Comparison of ENCODE assay signal across 12 cellular contexts in genomic region chr7:133436014-133436428, GRCh38.
DNase-seq lines count a peak whose midpoint lies in the region; ATAC-seq and TF ChIP-seq lines count a peak whose summit lies in the region.
"Had no signal": no experiment of that assay in that cellular context is flagged by ENCODE, and none has a peak within 500 bp of the region (broad histone marks: within the 10 kb centered on the region; RNA-seq: fewer than 3 reads in every experiment).

No MANE protein-coding gene starts in this region.

- H3K36me3 ChIP-seq in MG63 (no peaks in the 10 kb centered on the region), endodermal cell (ENCODE audit: control insufficient read depth, insufficient read depth, low read length) (peaks cover 3% of the 10 kb centered on the region)
- H3K36me3 ChIP-seq: sigmoid colon had no signal

- H3K4me3 ChIP-seq in MG63, result no peak overlapping the region
- H3K4me3 ChIP-seq in endodermal cell (ENCODE audit: low read length), result no peak overlapping the region
- H3K4me3 ChIP-seq: sigmoid colon had no signal

- H3K27me3 ChIP-seq in MG63 (no peaks in the 10 kb centered on the region), endodermal cell (ENCODE audit: control insufficient read depth, insufficient read depth, low read length, poor library complexity, severe bottlenecking) (no peaks in the 10 kb centered on the region)
- H3K27me3 ChIP-seq: sigmoid colon had no signal

- POLR2A ChIA-PET in WTC11 (lab: Charles Lee), result no interaction called here

- H3K27ac ChIP-seq in endodermal cell (ENCODE audit: low read depth, low read length), result no peak overlapping the region
- H3K27ac ChIP-seq: sigmoid colon had no signal

- H3K4me1 Mint-ChIP-seq in mesothelial cell of epicardium, result peaks cover 32% of the 10 kb centered on the region
- H3K4me1 Mint-ChIP-seq in endodermal cell, result peaks cover 39% of the 10 kb centered on the region
- peaks cover 22% of the 10 kb centered on the region for H3K4me1 Mint-ChIP-seq in WTC11
- H3K4me1 Mint-ChIP-seq: activated naive CD4-positive, alpha-beta T cell treated with anti-CD3 and anti-CD28 coated beads, Interleukin-2, amount 10 ng/mL, durations not matched to agents 7 days and 5 days had no signal

- H3K9me3 ChIP-seq in MG63, result no peaks in the 10 kb centered on the region
- no peaks in the 10 kb centered on the region for H3K9me3 ChIP-seq in endodermal cell (ENCODE audit: control insufficient read depth, low read length)
- H3K9me3 ChIP-seq: sigmoid colon had no signal

- peaks cover 15% of the 10 kb centered on the region for H3K4me1 ChIP-seq in endodermal cell (ENCODE audit: control insufficient read depth, insufficient read depth, low read length)

- CTCF ChIA-PET in WTC11 (lab: Charles Lee), result no interaction called here

- TF ChIP-seq CTCF in mesothelial cell of epicardium (IDR thresholded peaks at IDR 0.05; ENCODE audit: unreplicated experiment), result no peak
- TF ChIP-seq CTCF in endodermal cell (conservative IDR thresholded peaks at IDR 0.05), result no peak
- TF ChIP-seq CTCF in WTC11 (IDR thresholded peaks at IDR 0.05), result no peak

- peak; percentile 73 for DNase-seq in Caki2 (ENCODE audit: low read depth)
- DNase-seq in MG63, result peak; percentile 21
- peak; percentile 59 for DNase-seq in dermis blood vessel endothelial cell
- DNase-seq in mesothelial cell of epicardium (ENCODE audit: low spot score in 2 of 2, unreplicated experiment in 2 of 2), result no peak
- DNase-seq in NOMO-1 treated with dmso at 0.1 percent for 144 hours (lab: John Stamatoyannopoulos, UW; ENCODE audit: unreplicated experiment), result no peak
- no peak for DNase-seq in endodermal cell
- DNase-seq in WTC11 (ENCODE audit: low spot score), result no peak
- DNase-seq: activated CD4-positive, alpha-beta T cell treated with anti-CD3 and anti-CD28 coated beads for 4 hours; activated naive CD4-positive, alpha-beta T cell treated with anti-CD3 and anti-CD28 coated beads, Interleukin-2, amount 10 ng/mL, durations not matched to agents 7 days and 5 days; NCI-H2081 treated with DMSO at 0.1 percent for 48 hours; sigmoid colon had no signal

- H3K9ac ChIP-seq in endodermal cell (ENCODE audit: extremely low read depth, low read length, poor library complexity, severe bottlenecking), result no peak overlapping the region

- H3K27ac Mint-ChIP-seq in mesothelial cell of epicardium (peak overlapping the region; percentile 31), endodermal cell (no peak overlapping the region), WTC11 (no peak overlapping the region)
- H3K27ac Mint-ChIP-seq: activated naive CD4-positive, alpha-beta T cell treated with anti-CD3 and anti-CD28 coated beads, Interleukin-2, amount 10 ng/mL, durations not matched to agents 7 days and 5 days had no signal

- H3K36me3 Mint-ChIP-seq in mesothelial cell of epicardium (no peaks in the 10 kb centered on the region), endodermal cell (ENCODE audit: low read depth) (peaks cover 1% of the 10 kb centered on the region), WTC11 (no peaks in the 10 kb centered on the region)
- H3K36me3 Mint-ChIP-seq: activated naive CD4-positive, alpha-beta T cell treated with anti-CD3 and anti-CD28 coated beads, Interleukin-2, amount 10 ng/mL, durations not matched to agents 7 days and 5 days had no signal

- in situ Hi-C loops in Caki2 (cut with HindIII; ENCODE audit: low pct_unique_long_range_greater_than_20kb, low sequenced_read_pairs), result no loop called here

- 90 to 91% methylated on average over 2 to 3 of the region's 3 CpGs for WGBS in endodermal cell (ENCODE audit: insufficient coverage in 1 of 2, insufficient read length in 1 of 2), 2 experiments

- H3K4me3 Mint-ChIP-seq in mesothelial cell of epicardium (no peak overlapping the region), endodermal cell (no peak overlapping the region), WTC11 (no peak overlapping the region)
- H3K4me3 Mint-ChIP-seq: activated naive CD4-positive, alpha-beta T cell treated with anti-CD3 and anti-CD28 coated beads, Interleukin-2, amount 10 ng/mL, durations not matched to agents 7 days and 5 days had no signal

- ATAC-seq in HG03457 (IDR thresholded peaks at IDR 0.05; ENCODE audit: unreplicated experiment) (no peak), WTC11 (no peak)

- H3K27me3 Mint-ChIP-seq in mesothelial cell of epicardium (ENCODE audit: low read depth), result no peaks in the 10 kb centered on the region
- H3K27me3 Mint-ChIP-seq in endodermal cell (ENCODE audit: insufficient read depth), result no peaks in the 10 kb centered on the region
- H3K27me3 Mint-ChIP-seq in WTC11 (ENCODE audit: low read depth), result no peaks in the 10 kb centered on the region
- H3K27me3 Mint-ChIP-seq: activated naive CD4-positive, alpha-beta T cell treated with anti-CD3 and anti-CD28 coated beads, Interleukin-2, amount 10 ng/mL, durations not matched to agents 7 days and 5 days had no signal

- H3K9me3 Mint-ChIP-seq in mesothelial cell of epicardium, result no peaks in the 10 kb centered on the region
- H3K9me3 Mint-ChIP-seq in endodermal cell, result no peaks in the 10 kb centered on the region
- no peaks in the 10 kb centered on the region; the same call in 1 of the 2 replicates for H3K9me3 Mint-ChIP-seq in WTC11
- H3K9me3 Mint-ChIP-seq: activated naive CD4-positive, alpha-beta T cell treated with anti-CD3 and anti-CD28 coated beads, Interleukin-2, amount 10 ng/mL, durations not matched to agents 7 days and 5 days had no signal

TF ChIP-seq in WTC11, 78 proteins besides CTCF, POLR2A, EP300 and RAD21 (continues in another document):
- no peak for TF ChIP-seq STAT6 (CRISPR knock-in tag; conservative IDR thresholded peaks at IDR 0.05; ENCODE audit: low read depth)
- TF ChIP-seq, protein P1, sequence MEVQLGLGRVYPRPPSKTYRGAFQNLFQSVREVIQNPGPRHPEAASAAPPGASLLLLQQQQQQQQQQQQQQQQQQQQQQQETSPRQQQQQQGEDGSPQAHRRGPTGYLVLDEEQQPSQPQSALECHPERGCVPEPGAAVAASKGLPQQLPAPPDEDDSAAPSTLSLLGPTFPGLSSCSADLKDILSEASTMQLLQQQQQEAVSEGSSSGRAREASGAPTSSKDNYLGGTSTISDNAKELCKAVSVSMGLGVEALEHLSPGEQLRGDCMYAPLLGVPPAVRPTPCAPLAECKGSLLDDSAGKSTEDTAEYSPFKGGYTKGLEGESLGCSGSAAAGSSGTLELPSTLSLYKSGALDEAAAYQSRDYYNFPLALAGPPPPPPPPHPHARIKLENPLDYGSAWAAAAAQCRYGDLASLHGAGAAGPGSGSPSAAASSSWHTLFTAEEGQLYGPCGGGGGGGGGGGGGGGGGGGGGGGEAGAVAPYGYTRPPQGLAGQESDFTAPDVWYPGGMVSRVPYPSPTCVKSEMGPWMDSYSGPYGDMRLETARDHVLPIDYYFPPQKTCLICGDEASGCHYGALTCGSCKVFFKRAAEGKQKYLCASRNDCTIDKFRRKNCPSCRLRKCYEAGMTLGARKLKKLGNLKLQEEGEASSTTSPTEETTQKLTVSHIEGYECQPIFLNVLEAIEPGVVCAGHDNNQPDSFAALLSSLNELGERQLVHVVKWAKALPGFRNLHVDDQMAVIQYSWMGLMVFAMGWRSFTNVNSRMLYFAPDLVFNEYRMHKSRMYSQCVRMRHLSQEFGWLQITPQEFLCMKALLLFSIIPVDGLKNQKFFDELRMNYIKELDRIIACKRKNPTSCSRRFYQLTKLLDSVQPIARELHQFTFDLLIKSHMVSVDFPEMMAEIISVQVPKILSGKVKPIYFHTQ (CRISPR knock-in tag; IDR thresholded peaks at IDR 0.05), result no peak
- TF ChIP-seq MLX (CRISPR knock-in tag; IDR thresholded peaks at IDR 0.05), result no peak
- TF ChIP-seq RORB (CRISPR knock-in tag; IDR thresholded peaks at IDR 0.05), result no peak
- no peak for TF ChIP-seq ZNF396 (CRISPR knock-in tag; IDR thresholded peaks at IDR 0.05; ENCODE audit: borderline replicate concordance)
- no peak for TF ChIP-seq ZNF263 (CRISPR knock-in tag; IDR thresholded peaks at IDR 0.05; ENCODE audit: low read depth)
- TF ChIP-seq SMAD3 (CRISPR knock-in tag; IDR thresholded peaks at IDR 0.05; ENCODE audit: borderline replicate concordance), result no peak

Comparison
In these comparisons a context has a peak if more than half of its experiments do, and no peak if none do; other contexts are left out.
1. DNase-seq: peak in Caki2 (single experiment), MG63 (single experiment) and dermis blood vessel endothelial cell (single experiment); none in mesothelial cell of epicardium (0 of 2), NOMO-1 treated with dmso at 0.1 percent for 144 hours (single experiment), endodermal cell (single experiment) and WTC11 (single experiment).